ENCODE assay signal across 36 cellular contexts in the genomic region with DNA sequence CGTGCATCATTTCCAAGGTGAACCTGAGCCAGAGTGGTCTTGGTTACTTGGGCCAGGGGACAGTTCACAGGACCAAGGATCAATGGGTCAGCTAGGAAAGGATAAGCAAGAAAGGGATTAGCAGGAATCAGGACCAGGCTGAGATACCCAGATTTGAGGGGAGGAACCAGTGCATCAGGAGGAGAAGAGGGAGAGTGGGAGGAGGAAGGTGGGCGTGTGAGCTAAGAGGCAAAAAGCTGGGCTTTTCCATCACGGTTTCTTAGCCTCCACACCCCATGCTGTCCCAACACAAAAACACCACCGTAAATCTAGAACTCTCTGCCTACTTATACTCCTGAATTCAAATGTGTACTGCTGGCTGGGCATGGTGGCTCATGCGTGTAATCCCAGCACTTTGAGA. TPM values are rescaled to one million over a fixed set of nuclear protein-coding genes. Genes with fewer than 3 reads are reported as not detected.
"Had no signal": no experiment of that assay in that cellular context is flagged by ENCODE, and none has a peak within 500 bp of the region (broad histone marks: within the 10 kb centered on the region; RNA-seq: fewer than 3 reads in every experiment).

No MANE protein-coding gene starts in this region.

- H3K4me3 ChIP-seq: MG63 had no signal

- H3K27me3 ChIP-seq: MG63 had no signal

- DNase-seq: Karpas-422, Kasumi-1, MG63, MM.1S, MV-4-11, NCI-H1048, NCI-H1092, NCI-H1092 treated with DMSO at 0.1 percent for 48 hours, NCI-H1105, NCI-H1105 treated with DMSO at 0.1 percent for 48 hours, NCI-H1417, NCI-H1417 treated with DMSO at 0.1 percent for 48 hours, NCI-H1436, NCI-H1436 treated with DMSO at 0.1 percent for 48 hours, NCI-H146, NCI-H1694, NCI-H1694 treated with DMSO at 0.1 percent for 48 hours, NCI-H187, NCI-H187 treated with DMSO at 0.1 percent for 48 hours, NCI-H1930, NCI-H2029, NCI-H2029 treated with DMSO at 0.1 percent for 48 hours, NCI-H2081, NCI-H2081 treated with DMSO at 0.1 percent for 48 hours, NCI-H2107, NCI-H2171, NCI-H2171 treated with DMSO at 0.1 percent for 48 hours, NCI-H2227 treated with DMSO at 0.1 percent for 48 hours, NCI-H226, NCI-H345, NCI-H446, NCI-H446 treated with DMSO at 0.1 percent for 48 hours, NCI-H510A, NCI-H510A treated with DMSO at 0.1 percent for 48 hours, NCI-H524 had no signal

RNA-seq across cellular contexts. Expression of gene EYA4, which starts 27.5 kb away (rescaled TPM):
- total RNA-seq: MCF 10A had no signal
